In genomic region chr2:109185338-109185737, GRCh38 we compare ENCODE assay signal across 13 cellular contexts. TPM values are rescaled to one million over a fixed set of nuclear protein-coding genes. Genes with fewer than 3 reads are reported as not detected.
DNase-seq lines count a peak whose midpoint lies in the region; TF ChIP-seq lines count a peak whose summit lies in the region.
"Had no signal": no experiment of that assay in that cellular context is flagged by ENCODE, and none has a peak within 500 bp of the region (broad histone marks: within the 10 kb centered on the region; RNA-seq: fewer than 3 reads in every experiment).

No MANE protein-coding gene starts in this region.

- H3K27ac ChIP-seq in VCaP, result peak overlapping the region; percentile 67
- H3K27ac ChIP-seq: neutrophil, SJCRH30 had no signal

- no peak overlapping the region for H3K4me3 ChIP-seq in fibroblast of villous mesenchyme (ENCODE audit: low read depth, low read length)
- H3K4me3 ChIP-seq: SJCRH30 had no signal

- no peaks in the 10 kb centered on the region for H3K27me3 Mint-ChIP-seq in osteocyte (ENCODE audit: unreplicated experiment)
- H3K27me3 Mint-ChIP-seq: activated CD8-positive, alpha-beta T cell treated with anti-CD3 and anti-CD28 coated beads for 36 hours had no signal

- peaks cover 29% of the 10 kb centered on the region for H3K36me3 Mint-ChIP-seq in osteocyte (ENCODE audit: unreplicated experiment)

- peaks cover 65% of the 10 kb centered on the region for H3K4me1 Mint-ChIP-seq in osteocyte (ENCODE audit: unreplicated experiment)

- DNase-seq in AG20443 (ENCODE audit: low spot score), result peak; percentile 66
- DNase-seq in fibroblast of villous mesenchyme (ENCODE audit: low read depth), result peak; percentile 77
- no peak for DNase-seq in osteocyte (ENCODE audit: extremely low spot score, unreplicated experiment)
- DNase-seq in KG1 (lab: John Stamatoyannopoulos, UW), result no peak
- DNase-seq in middle frontal gyrus (ENCODE audit: extremely low spot score, low spot score), result no peak
- DNase-seq in MV-4-11 (lab: John Stamatoyannopoulos, UW), result no peak
- DNase-seq in NCI-H146 (lab: John Stamatoyannopoulos, UW), result no peak
- DNase-seq: activated CD8-positive, alpha-beta T cell treated with anti-CD3 and anti-CD28 coated beads for 36 hours; Caco-2; NCI-H1694 treated with DMSO at 0.1 percent for 48 hours; SJCRH30 had no signal

- H3K9me3 Mint-ChIP-seq in osteocyte (ENCODE audit: unreplicated experiment), result no peaks in the 10 kb centered on the region
- H3K9me3 Mint-ChIP-seq: activated CD8-positive, alpha-beta T cell treated with anti-CD3 and anti-CD28 coated beads for 36 hours had no signal

- H3K27ac Mint-ChIP-seq in osteocyte (ENCODE audit: unreplicated experiment), result peak overlapping the region; percentile 80
- H3K27ac Mint-ChIP-seq: activated CD8-positive, alpha-beta T cell treated with anti-CD3 and anti-CD28 coated beads for 36 hours had no signal

- H3K4me3 Mint-ChIP-seq in osteocyte (ENCODE audit: unreplicated experiment), result no peak overlapping the region
- H3K4me3 Mint-ChIP-seq: activated CD8-positive, alpha-beta T cell treated with anti-CD3 and anti-CD28 coated beads for 36 hours had no signal

- TF ChIP-seq CTCF in VCaP (conservative IDR thresholded peaks at IDR 0.05) (no peak), fibroblast of villous mesenchyme (IDR thresholded peaks at IDR 0.05; ENCODE audit: insufficient read depth, low read depth, low read length) (no peak), osteocyte (IDR thresholded peaks at IDR 0.05) (no peak)

RNA-seq across cellular contexts. Expression of gene SH3RF3, which starts 56.3 kb away (rescaled TPM):
- total RNA-seq in fibroblast of villous mesenchyme, result 11.9 and 13.4 TPM in 2 replicates
- 79.4 and 84.4 TPM in 2 replicates for total RNA-seq in osteocyte

Comparison
In these comparisons a context has a peak if more than half of its experiments do, and no peak if none do; other contexts are left out.
1. DNase-seq: peak in AG20443 (single experiment) and fibroblast of villous mesenchyme (single experiment); none in osteocyte (single experiment), KG1 (single experiment), middle frontal gyrus (single experiment), MV-4-11 (single experiment) and NCI-H146 (single experiment).